Comparison of ENCODE assay signal across 8 cellular contexts in genomic region chr2:10303174-10303633, GRCh38. TPM values are rescaled to one million over a fixed set of nuclear protein-coding genes. Genes with fewer than 3 reads are reported as not detected.
A peak's percentile ranks its signal among the peaks of the same experiment; 100 is the strongest.
DNase-seq lines count a peak whose midpoint lies in the region; TF ChIP-seq lines count a peak whose summit lies in the region.

No MANE protein-coding gene starts in this region.

- H3K4me2 ChIP-seq in hepatocyte = peak overlapping the region; percentile 83

- H3K36me3 ChIP-seq in hepatocyte (replicated peaks; ENCODE audit: insufficient read depth, low read depth) = no peaks in the 10 kb centered on the region

- peaks cover 40% of the 10 kb centered on the region for H3K79me2 ChIP-seq in hepatocyte

- 3% methylated on average over 36 of the region's 42 CpGs for WGBS in hepatocyte (ENCODE audit: low lambda C conversion rate, missing lambda C conversion rate)

- H3K27ac ChIP-seq in HL-60 (replicated peaks) = peak overlapping the region; percentile 51
- H3K27ac ChIP-seq in hepatocyte = peak overlapping the region; percentile 65

- TF ChIP-seq CTCF in HL-60 (IDR thresholded peaks at IDR 0.05; ENCODE audit: insufficient read depth, low read length) = no peak
- TF ChIP-seq CTCF in hepatocyte (IDR thresholded peaks at IDR 0.05; ENCODE audit: poor library complexity) = no peak

- no peaks in the 10 kb centered on the region for H3K27me3 ChIP-seq in HL-60 (ENCODE audit: insufficient read depth, poor library complexity, severe bottlenecking)
- peaks cover 3% of the 10 kb centered on the region for H3K27me3 ChIP-seq in hepatocyte

- H2AFZ ChIP-seq in hepatocyte = peak overlapping the region; percentile 36

- H3K9me2 ChIP-seq in hepatocyte (replicated peaks; ENCODE audit: insufficient read depth) = no peaks in the 10 kb centered on the region

- H3K9me3 ChIP-seq in hepatocyte (ENCODE audit: low read depth) = no peaks in the 10 kb centered on the region

- DNase-seq in NCI-H2227 (lab: John Stamatoyannopoulos, UW; ENCODE audit: unreplicated experiment) = peak; percentile 72
- DNase-seq in NCI-H2227 treated with DMSO at 0.1 percent for 48 hours (lab: John Stamatoyannopoulos, UW) = no peak
- DNase-seq in HL-60 (ENCODE audit: low read depth in 1 of 2, low spot score in 1 of 2) = no peak
- DNase-seq in activated naive CD4-positive, alpha-beta T cell treated with anti-CD3 and anti-CD28 coated beads, Interleukin-2, amount 50 U/mL, for 16 hours = peak; percentile 42
- DNase-seq in hepatocyte (ENCODE audit: low spot score) = no peak
- DNase-seq in stimulated activated CD4-positive, alpha-beta T cell treated with anti-CD3 and anti-CD28 coated beads, Interleukin-15, amount 100 ng/mL, for 24 hours = peak; percentile 52
- no peak for DNase-seq in NCI-H510A (lab: John Stamatoyannopoulos, UW)
- no peak for DNase-seq in NK-92 (lab: John Stamatoyannopoulos, UW; ENCODE audit: unreplicated experiment)

- peak overlapping the region; percentile 91 for H3K4me3 ChIP-seq in HL-60 (replicated peaks; ENCODE audit: insufficient read depth, low read length)
- peak overlapping the region; percentile 92 for H3K4me3 ChIP-seq in hepatocyte

- H4K20me1 ChIP-seq in hepatocyte (ENCODE audit: insufficient read depth, poor library complexity, severe bottlenecking) = peaks cover 7% of the 10 kb centered on the region

- H3K4me1 ChIP-seq in hepatocyte (ENCODE audit: insufficient read depth) = peaks cover 26% of the 10 kb centered on the region

RNA-seq across cellular contexts. Expression of gene HPCAL1, which starts 0.5 kb away (rescaled TPM):
- 13.8 and 22.5 TPM in 2 replicates for total RNA-seq in hepatocyte
- 37.4 and 39.1 TPM in 2 replicates for polyA plus RNA-seq in hepatocyte

Comparison
In these comparisons a context has a peak if more than half of its experiments do, and no peak if none do; other contexts are left out.
1. DNase-seq: peak in NCI-H2227 (single experiment), activated naive CD4-positive, alpha-beta T cell treated with anti-CD3 and anti-CD28 coated beads, Interleukin-2, amount 50 U/mL, for 16 hours (single experiment) and stimulated activated CD4-positive, alpha-beta T cell treated with anti-CD3 and anti-CD28 coated beads, Interleukin-15, amount 100 ng/mL, for 24 hours (single experiment); none in NCI-H2227 treated with DMSO at 0.1 percent for 48 hours (single experiment), HL-60 (0 of 2), hepatocyte (single experiment), NCI-H510A (single experiment) and NK-92 (single experiment).